Comparison of ENCODE assay signal across 8 cellular contexts in genomic region chr6:33317668-33318425, GRCh38.
A peak's percentile ranks its signal among the peaks of the same experiment; 100 is the strongest.
DNase-seq lines count a peak whose midpoint lies in the region; ATAC-seq, FAIRE-seq and TF ChIP-seq lines count a peak whose summit lies in the region.

Gene ZBTB22 (minus strand): TSS chr6:33317744. CDS start chr6:33316916, 828 bp downstream.

- ATAC-seq in HG03439 (IDR thresholded peaks at IDR 0.05; ENCODE audit: unreplicated experiment): peak; percentile 43

- peak; percentile 82 for FAIRE-seq in colon (lab: Jason Lieb, UNC)

- no peak for TF ChIP-seq CTCF in AG10803 (conservative IDR thresholded peaks at IDR 0.05; ENCODE audit: low read length)

- TF ChIP-seq POLR2A in GM19099 (IDR thresholded peaks at IDR 0.05; ENCODE audit: extremely low read depth, insufficient read length, low read depth): peak; percentile 37

- peak within 1 kb of the TSS; percentile 79 for H3K4me3 ChIP-seq in AG10803 (ENCODE audit: low read length)

- H3K27me3 ChIP-seq in layer of hippocampus (ENCODE audit: control insufficient read depth, insufficient read depth, low read length): no peaks in the 10 kb centered on the region

- DNase-seq in AG10803 (ENCODE audit: low read depth): peak; percentile 99
- DNase-seq in NCI-H524 treated with DMSO at 0.1 percent for 48 hours (lab: John Stamatoyannopoulos, UW): peak; percentile 81
- DNase-seq in activated CD4-positive, alpha-beta T cell treated with anti-CD3 and anti-CD28 coated beads for 4 hours: peak; percentile 96
- peak; percentile 89 to 94 for DNase-seq in stimulated activated CD4-positive, alpha-beta T cell treated with anti-CD3 and anti-CD28 coated beads, Interleukin-1b, Interleukin-23, amount 100 ng/mL, for 4 hours (ENCODE audit: low read depth in 2 of 2)

- peak within 1 kb of the TSS; percentile 87 for H3K27ac ChIP-seq in layer of hippocampus (ENCODE audit: low read depth, low read length)

Comparison
In these comparisons a context has a peak if more than half of its experiments do, and no peak if none do; other contexts are left out.
1. Peak in every context shown above with its lines: DNase-seq, ATAC-seq, H3K4me3 ChIP-seq and H3K27ac ChIP-seq.